Comparison of ENCODE assay signal across 24 cellular contexts in genomic region chr13:77828815-77829214, GRCh38.
"Had no signal": no experiment of that assay in that cellular context is flagged by ENCODE, and none has a peak within 500 bp of the region (broad histone marks: within the 10 kb centered on the region; RNA-seq: fewer than 3 reads in every experiment).

No MANE protein-coding gene starts in this region.

- H3K27me3 ChIP-seq: SJSA1 had no signal

- H3K4me1 Mint-ChIP-seq: activated naive CD4-positive, alpha-beta T cell treated with anti-CD3 and anti-CD28 coated beads, Interleukin-2, amount 10 ng/mL, durations not matched to agents 7 days and 5 days; activated naive CD8-positive, alpha-beta T cell treated with anti-CD3 and anti-CD28 coated beads for 36 hours; IgD-negative memory B cell had no signal

- H3K4me3 Mint-ChIP-seq: activated CD8-positive, alpha-beta T cell treated with anti-CD3 and anti-CD28 coated beads for 36 hours; activated naive CD4-positive, alpha-beta T cell treated with anti-CD3 and anti-CD28 coated beads, Interleukin-2, amount 10 ng/mL, durations not matched to agents 7 days and 5 days; activated naive CD8-positive, alpha-beta T cell treated with anti-CD3 and anti-CD28 coated beads for 36 hours; activated T-cell treated with anti-CD3 and anti-CD28 coated beads, Interleukin-2, amount 50 U/mL, for 72 hours; IgD-negative memory B cell; T-helper 1 cell treated with Interleukin-12 subunit alpha and Interleukin-12 subunit beta and Interleukin-4 antibody, amounts not matched to agents 30 μg/mL and 1 μg/mL, for 36 hours had no signal

- H3K4me3 ChIP-seq: SJSA1 had no signal

- H3K27me3 Mint-ChIP-seq: activated CD8-positive, alpha-beta T cell treated with anti-CD3 and anti-CD28 coated beads for 36 hours; IgD-negative memory B cell had no signal

- H3K36me3 ChIP-seq: SJSA1 had no signal

- H3K9me3 Mint-ChIP-seq: activated CD8-positive, alpha-beta T cell treated with anti-CD3 and anti-CD28 coated beads for 36 hours; activated naive CD4-positive, alpha-beta T cell treated with anti-CD3 and anti-CD28 coated beads, Interleukin-2, amount 10 ng/mL, durations not matched to agents 7 days and 5 days; activated naive CD8-positive, alpha-beta T cell treated with anti-CD3 and anti-CD28 coated beads for 36 hours; activated T-cell treated with anti-CD3 and anti-CD28 coated beads, Interleukin-2, amount 50 U/mL, for 72 hours; activated T-helper 2 cell treated with anti-CD3 and anti-CD28 coated beads, Interferon-gamma antibody, Interleukin-2, Interleukin-4, amounts not matched to agents 10 μg/mL and 5 μg/mL and 100 μg/mL, durations not matched to agents 14 hours and 24 hours and 36 hours; T-helper 1 cell treated with Interleukin-12 subunit alpha and Interleukin-12 subunit beta and Interleukin-4 antibody, amounts not matched to agents 30 μg/mL and 1 μg/mL, for 36 hours had no signal

- H3K36me3 Mint-ChIP-seq: activated naive CD4-positive, alpha-beta T cell treated with anti-CD3 and anti-CD28 coated beads, Interleukin-2, amount 10 ng/mL, durations not matched to agents 7 days and 5 days; activated naive CD8-positive, alpha-beta T cell treated with anti-CD3 and anti-CD28 coated beads for 36 hours; IgD-negative memory B cell had no signal

- DNase-seq: activated CD4-positive, alpha-beta T cell treated with anti-CD3 and anti-CD28 coated beads for 4 hours; activated CD8-positive, alpha-beta memory T cell treated with anti-CD3 and anti-CD28 coated beads, Interleukin-2, amount 50 U/mL, for 4 hours; activated CD8-positive, alpha-beta T cell treated with anti-CD3 and anti-CD28 coated beads for 36 hours; activated gamma-delta T cell treated with Interleukin-2 at 50 U/mL for 16 hours; activated naive CD4-positive, alpha-beta T cell treated with anti-CD3 and anti-CD28 coated beads, Interleukin-2, amount 10 ng/mL, durations not matched to agents 7 days and 5 days; activated naive CD8-positive, alpha-beta T cell treated with anti-CD3 and anti-CD28 coated beads for 36 hours; activated T-cell treated with anti-CD3 and anti-CD28 coated beads, Interleukin-2, amount 50 U/mL, for 72 hours; caudate nucleus; KG1; NCI-H1092 treated with DMSO at 0.1 percent for 48 hours; NCI-H146; NCI-H1930; NCI-H345; NCI-H510A; NCI-H526 treated with DMSO at 0.1 percent for 48 hours; NCI-H82; SHP77 had no signal

- H3K27ac Mint-ChIP-seq: activated CD8-positive, alpha-beta T cell treated with anti-CD3 and anti-CD28 coated beads for 36 hours; activated naive CD4-positive, alpha-beta T cell treated with anti-CD3 and anti-CD28 coated beads, Interleukin-2, amount 10 ng/mL, durations not matched to agents 7 days and 5 days; activated naive CD8-positive, alpha-beta T cell treated with anti-CD3 and anti-CD28 coated beads for 36 hours; activated T-helper 2 cell treated with anti-CD3 and anti-CD28 coated beads, Interferon-gamma antibody, Interleukin-2, Interleukin-4, amounts not matched to agents 10 μg/mL and 5 μg/mL and 100 μg/mL, durations not matched to agents 14 hours and 24 hours and 36 hours; IgD-negative memory B cell; T-helper 1 cell treated with Interleukin-12 subunit alpha and Interleukin-12 subunit beta and Interleukin-4 antibody, amounts not matched to agents 30 μg/mL and 1 μg/mL, for 36 hours had no signal

- H3K9me3 ChIP-seq: SJSA1 had no signal

- FAIRE-seq: RCC 7860 had no signal

- ATAC-seq: activated CD4-positive, CD25-positive, alpha-beta regulatory T cell treated with anti-CD3 and anti-CD28 coated beads, Interleukin-2, amount 50 U/mL, for 24 hours; activated CD8-positive, alpha-beta T cell treated with anti-CD3 and anti-CD28 coated beads for 36 hours; activated T-cell treated with anti-CD3 and anti-CD28 coated beads, Interleukin-2, amount 50 U/mL, for 72 hours; SK-N-SH treated with all-trans-retinoic acid at 6 μM for 48 hours had no signal

- H3K4me1 ChIP-seq: SJSA1 had no signal

- H3K27ac ChIP-seq: SJSA1 had no signal
